8 cellular contexts compared by ENCODE assay signal in genomic region chr11:76233936-76234703, GRCh38. TPM values are rescaled to one million over a fixed set of nuclear protein-coding genes. Genes with fewer than 3 reads are reported as not detected.
A peak's percentile ranks its signal among the peaks of the same experiment; 100 is the strongest.
DNase-seq lines count a peak whose midpoint lies in the region; ATAC-seq and TF ChIP-seq lines count a peak whose summit lies in the region.

No MANE protein-coding gene starts in this region.

- peak overlapping the region; percentile 94 for H3K4me3 ChIP-seq in LNCaP clone FGC (ENCODE audit: low read depth, low read length)

- peak in 1 of 2 donors; percentile 37 for ATAC-seq in activated naive CD4-positive, alpha-beta T cell treated with anti-CD3 and anti-CD28 coated beads, Interleukin-2, amount 50 U/mL, for 72 hours

- TF ChIP-seq CTCF in LNCaP clone FGC (IDR thresholded peaks at IDR 0.05; ENCODE audit: control insufficient read depth, extremely low read depth, insufficient read depth): no peak

- peak overlapping the region; percentile 98 to 99 for H3K27ac Mint-ChIP-seq in activated naive CD4-positive, alpha-beta T cell treated with anti-CD3 and anti-CD28 coated beads, Interleukin-2, amount 50 U/mL, for 72 hours

- DNase-seq in activated T-cell treated with anti-CD3 and anti-CD28 coated beads for 48 hours (ENCODE audit: low read depth) (peak; percentile 12), activated T-cell treated with anti-CD3 and anti-CD28 coated beads for 4 hours (no peak), LNCaP clone FGC (ENCODE audit: low read depth) (no peak), cardiac septum (ENCODE audit: low spot score) (peak; percentile 82), posterior cingulate gyrus (peak in 7 of 10 donors; percentile 21 to 89 (median 50)), NCI-H2171 treated with DMSO at 0.1 percent for 48 hours (lab: John Stamatoyannopoulos, UW) (no peak), NCI-H524 (lab: John Stamatoyannopoulos, UW) (no peak)
- DNase-seq in activated naive CD4-positive, alpha-beta T cell treated with anti-CD3 and anti-CD28 coated beads, Interleukin-2, amount 50 U/mL, for 72 hours (ENCODE audit: low spot score in 2 of 2): peak; percentile 14 to 66

- intact Hi-C loops in cardiac septum (cut with DNase I) (loop anchor here (2.0 to 10.0 kb wide), 2 partner anchors 23 to 211 kb away; partner anchors contain the start of gene EMSY), posterior cingulate gyrus (cut with DNase I) (no loop called here)

- no peaks in the 10 kb centered on the region for H3K36me3 Mint-ChIP-seq in activated naive CD4-positive, alpha-beta T cell treated with anti-CD3 and anti-CD28 coated beads, Interleukin-2, amount 50 U/mL, for 72 hours

- H3K9me3 Mint-ChIP-seq in activated naive CD4-positive, alpha-beta T cell treated with anti-CD3 and anti-CD28 coated beads, Interleukin-2, amount 50 U/mL, for 72 hours: no peaks in the 10 kb centered on the region

RNA-seq across cellular contexts. Expression of gene WNT11, which starts 27.8 kb away (rescaled TPM):
- total RNA-seq in activated naive CD4-positive, alpha-beta T cell treated with anti-CD3 and anti-CD28 coated beads, Interleukin-2, amount 50 U/mL, for 72 hours: 1 to 10 TPM in 1 of 2 donors, under 1 TPM in 1; 0.71 to 1.5 TPM
- total RNA-seq in cardiac septum: 9.2 TPM

Comparison
In these comparisons a context has a peak if more than half of its experiments do, and no peak if none do; other contexts are left out.
1. DNase-seq: peak in activated T-cell treated with anti-CD3 and anti-CD28 coated beads for 48 hours (single experiment), activated naive CD4-positive, alpha-beta T cell treated with anti-CD3 and anti-CD28 coated beads, Interleukin-2, amount 50 U/mL, for 72 hours (2 of 2), cardiac septum (single experiment) and posterior cingulate gyrus (7 of 10); none in activated T-cell treated with anti-CD3 and anti-CD28 coated beads for 4 hours (single experiment), LNCaP clone FGC (single experiment), NCI-H2171 treated with DMSO at 0.1 percent for 48 hours (single experiment) and NCI-H524 (0 of 2).